ENCODE assay signal across 17 cellular contexts in the genomic region with DNA sequence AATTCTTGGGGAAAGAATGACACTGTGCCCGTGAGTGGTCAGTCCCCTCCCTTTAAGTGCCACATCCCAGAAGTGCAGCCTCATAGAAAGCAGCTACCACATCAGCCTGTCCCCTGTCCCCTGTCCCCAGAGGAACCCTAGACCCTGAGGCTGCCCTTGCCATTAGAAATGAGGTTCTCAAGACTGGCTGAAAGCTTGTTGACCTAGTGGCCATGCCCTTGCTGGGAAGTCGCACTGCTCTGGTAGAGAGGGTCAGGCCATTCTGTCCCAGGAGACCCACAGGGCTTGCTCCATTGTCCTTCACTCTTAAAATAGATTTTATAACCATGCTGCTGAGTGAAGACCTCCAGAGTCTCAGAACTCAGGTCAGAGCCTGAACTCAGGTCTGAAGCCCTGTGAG.
"Had no signal": no experiment of that assay in that cellular context is flagged by ENCODE, and none has a peak within 500 bp of the region (broad histone marks: within the 10 kb centered on the region; RNA-seq: fewer than 3 reads in every experiment).

No MANE protein-coding gene starts in this region.

- H3K4me1 ChIP-seq: breast epithelium, prostate gland had no signal

- H3K9me3 ChIP-seq: ascending aorta, breast epithelium, prostate gland, thyroid gland, vagina had no signal

- H3K4me1 Mint-ChIP-seq: activated naive CD4-positive, alpha-beta T cell treated with anti-CD3 and anti-CD28 coated beads, Interleukin-2, amount 10 ng/mL, durations not matched to agents 7 days and 5 days; naive B cell had no signal

- H3K9me3 Mint-ChIP-seq: activated CD4-positive, alpha-beta T cell treated with anti-CD3 and anti-CD28 coated beads, Interleukin-2, amount 10 ng/mL, durations not matched to agents 24 days and 14 days; activated naive CD4-positive, alpha-beta T cell treated with anti-CD3 and anti-CD28 coated beads, Interleukin-2, amount 10 ng/mL, durations not matched to agents 7 days and 5 days; stimulated activated naive B cell treated with anti-CD40 and anti-IgM and Interleukin-4, amounts not matched to agents 10 μg/mL and 1 μg/mL and 100 μg/mL, for 72 hours; WTC11 had no signal

- H3K36me3 ChIP-seq: ascending aorta, breast epithelium, prostate gland, SJCRH30, thyroid gland, vagina had no signal

- H3K4me3 ChIP-seq: ascending aorta, breast epithelium, lung, prostate gland, SJCRH30, thyroid gland, vagina had no signal

- H3K4me3 Mint-ChIP-seq: activated CD4-positive, alpha-beta T cell treated with anti-CD3 and anti-CD28 coated beads, Interleukin-2, amount 10 ng/mL, durations not matched to agents 24 days and 14 days; activated naive CD4-positive, alpha-beta T cell treated with anti-CD3 and anti-CD28 coated beads, Interleukin-2, amount 10 ng/mL, durations not matched to agents 7 days and 5 days; activated T-helper 17 cell treated with anti-CD3 and anti-CD28 coated beads, Interleukin-2, amount 50 U/mL, for 72 hours; naive B cell; stimulated activated naive B cell treated with anti-CD40 and anti-IgM and Interleukin-4, amounts not matched to agents 10 μg/mL and 1 μg/mL and 100 μg/mL, for 72 hours; WTC11 had no signal

- H3K27ac ChIP-seq: prostate gland, SJCRH30, thyroid gland, vagina had no signal

- H3K27ac Mint-ChIP-seq: activated naive CD4-positive, alpha-beta T cell treated with anti-CD3 and anti-CD28 coated beads, Interleukin-2, amount 10 ng/mL, durations not matched to agents 7 days and 5 days; activated T-helper 17 cell treated with anti-CD3 and anti-CD28 coated beads, Interleukin-2, amount 50 U/mL, for 72 hours; naive B cell; stimulated activated naive B cell treated with anti-CD40 and anti-IgM and Interleukin-4, amounts not matched to agents 10 μg/mL and 1 μg/mL and 100 μg/mL, for 72 hours; WTC11 had no signal

- DNase-seq: activated CD4-positive, alpha-beta T cell treated with anti-CD3 and anti-CD28 coated beads, Interleukin-2, amount 10 ng/mL, durations not matched to agents 24 days and 14 days; activated naive CD4-positive, alpha-beta T cell treated with anti-CD3 and anti-CD28 coated beads, Interleukin-2, amount 10 ng/mL, durations not matched to agents 7 days and 5 days; erythroblast; hypothalamus; naive B cell; nucleus accumbens; SJCRH30; stimulated activated naive B cell treated with anti-CD40 and anti-IgM and Interleukin-4, amounts not matched to agents 10 μg/mL and 1 μg/mL and 100 μg/mL, for 72 hours; SW 1271; thyroid gland had no signal

- H3K27me3 ChIP-seq: ascending aorta, breast epithelium, SJCRH30, thyroid gland, vagina had no signal

- H3K36me3 Mint-ChIP-seq: activated naive CD4-positive, alpha-beta T cell treated with anti-CD3 and anti-CD28 coated beads, Interleukin-2, amount 10 ng/mL, durations not matched to agents 7 days and 5 days; naive B cell; WTC11 had no signal

- ATAC-seq: activated T-helper 17 cell treated with anti-CD3 and anti-CD28 coated beads, Interleukin-2, amount 50 U/mL, for 72 hours; stimulated activated naive B cell treated with anti-CD40 and anti-IgM and Interleukin-4, amounts not matched to agents 10 μg/mL and 1 μg/mL and 100 μg/mL, for 72 hours; WTC11 had no signal
